8 cellular contexts compared by ENCODE assay signal in the genomic region with DNA sequence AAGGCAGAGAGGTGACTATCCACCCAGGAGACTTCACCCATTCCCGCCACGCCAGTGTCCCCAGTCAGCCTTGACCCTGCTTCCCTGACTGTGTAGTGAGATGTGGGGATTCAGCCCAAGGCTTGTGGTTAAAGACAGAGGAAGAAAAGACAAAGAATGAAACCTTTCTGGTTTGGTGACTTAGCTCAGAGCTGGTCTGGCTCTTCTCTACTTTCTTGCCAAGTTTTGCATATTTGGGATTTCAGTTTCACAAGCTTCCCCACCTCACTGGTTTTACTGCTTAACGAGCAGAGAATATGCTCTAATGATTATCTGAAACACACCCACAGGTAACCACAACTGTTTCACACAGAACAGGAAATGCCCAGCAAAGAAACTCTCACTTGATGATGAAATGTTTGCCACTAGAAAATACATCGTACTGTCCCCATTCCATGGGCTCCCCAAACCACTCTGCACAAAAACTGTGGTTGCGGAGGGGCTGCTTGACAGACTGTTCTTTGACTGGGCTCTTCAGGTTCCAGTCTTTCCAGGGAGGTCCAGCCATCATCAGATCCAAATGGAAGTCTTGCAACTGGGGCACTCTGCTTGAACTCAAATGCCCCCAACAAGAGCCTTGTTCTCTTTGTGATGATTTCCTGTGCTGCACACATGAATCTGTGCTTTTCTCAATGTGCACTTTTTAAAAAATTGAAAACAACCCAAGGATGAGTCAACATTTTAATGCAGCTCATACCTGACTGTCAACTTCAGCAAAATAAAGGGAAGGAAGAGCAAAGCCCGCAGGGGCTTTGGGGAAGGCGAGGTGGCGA.
DNase-seq lines count a peak whose midpoint lies in the region; ATAC-seq and TF ChIP-seq lines count a peak whose summit lies in the region.

No MANE protein-coding gene starts in this region.

- H3K27me3 Mint-ChIP-seq in T-cell: peaks cover 0 to under 1% of the 10 kb centered on the region in 2 donors
- H3K27me3 Mint-ChIP-seq in stimulated activated naive CD8-positive, alpha-beta T cell treated with anti-CD3 and anti-CD28 coated beads, Interleukin-15, amount 100 ng/mL, for 72 hours: peaks cover 78% of the 10 kb centered on the region

- H3K27ac ChIP-seq in gastroesophageal sphincter: peak overlapping the region; percentile 22 to 87 (median 74)

- CTCF ChIA-PET in T-cell (lab: Charles Lee): interaction anchor here in 1 of 2 donors (0.6 to 1.3 kb wide), 3 partner anchors 27 to 923 kb away, joined by 3 to 6 read pairs (median 5); no protein-coding TSS in a partner anchor

- no peaks in the 10 kb centered on the region for H3K27me3 ChIP-seq in gastroesophageal sphincter

- peaks cover 0 to 95% (median 60%) of the 10 kb centered on the region in 3 donors for H3K4me1 ChIP-seq in gastroesophageal sphincter

- H3K9me3 ChIP-seq in gastroesophageal sphincter: no peaks in the 10 kb centered on the region

- H3K36me3 Mint-ChIP-seq in T-cell: no peaks in the 10 kb centered on the region

- 45 to 63% methylated on average over 4 to 8 of the region's 8 CpGs for WGBS in gastroesophageal sphincter (ENCODE audit: low coverage in 1 of 2), 2 donors

- ATAC-seq in GM19463 (IDR thresholded peaks at IDR 0.05; ENCODE audit: unreplicated experiment) (peak; percentile 94), HG03469 (IDR thresholded peaks at IDR 0.05; ENCODE audit: unreplicated experiment) (peak; percentile 92), T-cell (replicated peaks in 1 of 4) (peak; percentile 35 to 64 (median 40)), gastroesophageal sphincter (no peak)
- peak; percentile 91 for ATAC-seq in stimulated activated naive CD8-positive, alpha-beta T cell treated with anti-CD3 and anti-CD28 coated beads, Interleukin-15, amount 100 ng/mL, for 72 hours

- no peak for TF ChIP-seq POLR2A in gastroesophageal sphincter (IDR thresholded peaks at IDR 0.05)

- POLR2A ChIA-PET in T-cell (lab: Charles Lee): no interaction called here

- no peaks in the 10 kb centered on the region for H3K36me3 ChIP-seq in gastroesophageal sphincter

- peaks cover 14 to 39% (median 22%) of the 10 kb centered on the region in 3 donors for H3K4me1 Mint-ChIP-seq in T-cell
- H3K4me1 Mint-ChIP-seq in stimulated activated naive CD8-positive, alpha-beta T cell treated with anti-CD3 and anti-CD28 coated beads, Interleukin-15, amount 100 ng/mL, for 72 hours: peaks cover 34% of the 10 kb centered on the region

- DNase-seq in GM04503 (ENCODE audit: low read depth): peak; percentile 86
- peak in 1 of 34 experiments; percentile 7 for DNase-seq in T-cell
- DNase-seq in stimulated activated naive CD8-positive, alpha-beta T cell treated with anti-CD3 and anti-CD28 coated beads, Interleukin-15, amount 100 ng/mL, for 72 hours: peak; percentile 49 to 68
- DNase-seq in cerebellar nuclear complex (lab: John Stamatoyannopoulos, UW): no peak
- no peak for DNase-seq in nucleus accumbens (lab: John Stamatoyannopoulos, UW)

- H3K9me3 Mint-ChIP-seq in T-cell: no peaks in the 10 kb centered on the region
- no peaks in the 10 kb centered on the region for H3K9me3 Mint-ChIP-seq in stimulated activated naive CD8-positive, alpha-beta T cell treated with anti-CD3 and anti-CD28 coated beads, Interleukin-15, amount 100 ng/mL, for 72 hours

- no peak overlapping the region for H3K4me3 ChIP-seq in gastroesophageal sphincter

- TF ChIP-seq CTCF in gastroesophageal sphincter (IDR thresholded peaks at IDR 0.05): no peak

- peak overlapping the region; percentile 73 to 80 for H3K27ac Mint-ChIP-seq in T-cell
- peak overlapping the region; percentile 24 to 92 for H3K27ac Mint-ChIP-seq in stimulated activated naive CD8-positive, alpha-beta T cell treated with anti-CD3 and anti-CD28 coated beads, Interleukin-15, amount 100 ng/mL, for 72 hours

- peak overlapping the region in 2 of 3 donors; percentile 15 to 27 for H3K4me3 Mint-ChIP-seq in T-cell
- H3K4me3 Mint-ChIP-seq in stimulated activated naive CD8-positive, alpha-beta T cell treated with anti-CD3 and anti-CD28 coated beads, Interleukin-15, amount 100 ng/mL, for 72 hours: peak overlapping the region; percentile 50 to 67

- no peak for TF ChIP-seq EP300 in gastroesophageal sphincter (IDR thresholded peaks at IDR 0.05)

Comparison
In these comparisons a context has a peak if more than half of its experiments do, and no peak if none do; other contexts are left out.
1. DNase-seq: peak in GM04503 (single experiment) and stimulated activated naive CD8-positive, alpha-beta T cell treated with anti-CD3 and anti-CD28 coated beads, Interleukin-15, amount 100 ng/mL, for 72 hours (2 of 2); none in cerebellar nuclear complex (0 of 2) and nucleus accumbens (0 of 56).